Comparison of ENCODE assay signal across 22 cellular contexts in the genomic region with DNA sequence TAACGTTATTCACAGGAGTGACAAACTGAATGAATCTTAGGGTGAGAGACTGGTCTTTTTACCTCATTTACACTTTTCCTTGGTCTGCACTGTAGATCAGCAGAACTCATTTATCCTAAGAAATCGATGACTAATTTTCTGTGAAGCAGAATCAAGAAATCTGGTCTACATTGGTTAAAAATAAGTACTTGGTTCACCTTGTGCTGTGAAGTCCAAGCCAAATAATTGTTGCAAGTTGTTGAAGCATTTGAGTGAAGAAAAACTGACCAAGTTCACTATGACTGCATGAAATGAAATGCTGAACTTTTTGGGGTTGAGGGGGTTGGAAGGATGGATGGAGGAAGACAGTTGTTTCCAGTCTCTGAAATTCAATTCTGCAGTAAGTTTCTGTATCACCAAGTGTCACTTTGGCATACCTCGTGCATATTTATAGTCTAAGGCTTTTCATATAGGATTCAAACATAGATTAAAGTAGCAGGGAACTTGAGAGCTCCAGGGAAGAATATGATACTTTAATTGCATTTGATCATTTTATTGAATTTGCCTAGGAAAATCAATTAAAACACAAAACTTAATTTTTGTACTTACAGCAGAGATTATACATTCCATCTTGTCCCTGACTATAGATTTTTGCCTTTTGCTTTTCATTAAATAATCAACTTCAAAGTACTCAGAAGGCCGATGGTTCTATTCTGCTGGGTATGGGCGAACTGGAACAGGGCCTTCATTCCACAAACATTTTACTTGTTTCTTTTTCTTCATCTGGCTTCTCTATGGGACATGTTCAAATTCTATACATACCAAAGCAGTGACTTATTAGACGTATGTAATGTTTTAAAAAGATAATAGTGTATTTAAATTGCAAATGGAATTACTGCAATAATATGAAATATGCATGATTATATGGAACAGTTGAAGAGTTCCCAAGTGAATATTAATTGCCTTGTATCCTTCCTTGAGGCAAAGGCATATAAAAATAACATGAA.
"Had no signal": no experiment of that assay in that cellular context is flagged by ENCODE, and none has a peak within 500 bp of the region (broad histone marks: within the 10 kb centered on the region; RNA-seq: fewer than 3 reads in every experiment).

No MANE protein-coding gene starts in this region.

- H3K36me3 Mint-ChIP-seq: brain; neural progenitor cell; stimulated activated effector memory CD8-positive, alpha-beta T cell treated with anti-CD3 and anti-CD28 coated beads, Interleukin-12 subunit alpha, Interleukin-12 subunit beta, amount 100 ng/mL, for 72 hours had no signal

- H3K4me1 ChIP-seq: adrenal gland, gastrocnemius medialis, heart right ventricle, lower lobe of right lung, neural progenitor cell, pancreas had no signal

- ATAC-seq: activated CD4-positive, alpha-beta T cell treated with anti-CD3 and anti-CD28 coated beads for 36 hours; activated T-cell treated with anti-CD3 and anti-CD28 coated beads, Interleukin-2, amount 50 U/mL, for 4 hours; effector memory CD8-positive, alpha-beta T cell; gastrocnemius medialis; heart right ventricle; left colon; pancreas; sciatic nerve; stimulated activated effector memory CD8-positive, alpha-beta T cell treated with anti-CD3 and anti-CD28 coated beads, Interleukin-12 subunit alpha, Interleukin-12 subunit beta, amount 100 ng/mL, for 72 hours had no signal

- H3K9me3 Mint-ChIP-seq: activated CD4-positive, alpha-beta memory T cell treated with anti-CD3 and anti-CD28 coated beads, Interleukin-2, amount 10 ng/mL, durations not matched to agents 7 days and 5 days; effector memory CD8-positive, alpha-beta T cell; stimulated activated effector memory CD8-positive, alpha-beta T cell treated with anti-CD3 and anti-CD28 coated beads, Interleukin-12 subunit alpha, Interleukin-12 subunit beta, amount 100 ng/mL, for 72 hours had no signal

- H3K9ac ChIP-seq: neural progenitor cell had no signal

- H3K4me3 Mint-ChIP-seq: activated CD4-positive, alpha-beta memory T cell treated with anti-CD3 and anti-CD28 coated beads, Interleukin-2, amount 10 ng/mL, durations not matched to agents 7 days and 5 days; activated CD4-positive, alpha-beta T cell treated with anti-CD3 and anti-CD28 coated beads for 36 hours; activated T-cell treated with anti-CD3 and anti-CD28 coated beads, Interleukin-2, amount 50 U/mL, for 4 hours; brain; effector memory CD8-positive, alpha-beta T cell; neural progenitor cell; stimulated activated effector memory CD8-positive, alpha-beta T cell treated with anti-CD3 and anti-CD28 coated beads, Interleukin-12 subunit alpha, Interleukin-12 subunit beta, amount 100 ng/mL, for 72 hours had no signal

- H3K27ac ChIP-seq: adrenal gland, epithelial cell of prostate, gastrocnemius medialis, heart right ventricle, lower lobe of right lung, neural progenitor cell, pancreas, thoracic aorta had no signal

- H3K9me3 ChIP-seq: adrenal gland, gastrocnemius medialis, lower lobe of right lung, pancreas, thoracic aorta had no signal

- H3K36me3 ChIP-seq: adrenal gland, gastrocnemius medialis, heart right ventricle, lower lobe of right lung, neural progenitor cell, pancreas, thoracic aorta had no signal

- H2AFZ ChIP-seq: neural progenitor cell had no signal

- H3K27ac Mint-ChIP-seq: activated CD4-positive, alpha-beta memory T cell treated with anti-CD3 and anti-CD28 coated beads, Interleukin-2, amount 10 ng/mL, durations not matched to agents 7 days and 5 days; activated CD4-positive, alpha-beta T cell treated with anti-CD3 and anti-CD28 coated beads for 36 hours; brain; effector memory CD8-positive, alpha-beta T cell; neural progenitor cell; stimulated activated effector memory CD8-positive, alpha-beta T cell treated with anti-CD3 and anti-CD28 coated beads, Interleukin-12 subunit alpha, Interleukin-12 subunit beta, amount 100 ng/mL, for 72 hours had no signal

- H3K27me3 ChIP-seq: adrenal gland, gastrocnemius medialis, heart right ventricle, neural progenitor cell, pancreas had no signal

- H3K4me2 ChIP-seq: neural progenitor cell had no signal

- H3K4me1 Mint-ChIP-seq: activated CD4-positive, alpha-beta memory T cell treated with anti-CD3 and anti-CD28 coated beads, Interleukin-2, amount 10 ng/mL, durations not matched to agents 7 days and 5 days; activated CD4-positive, alpha-beta T cell treated with anti-CD3 and anti-CD28 coated beads for 36 hours; brain; neural progenitor cell; stimulated activated effector memory CD8-positive, alpha-beta T cell treated with anti-CD3 and anti-CD28 coated beads, Interleukin-12 subunit alpha, Interleukin-12 subunit beta, amount 100 ng/mL, for 72 hours had no signal

- FAIRE-seq: pancreas had no signal

- H3K27me3 Mint-ChIP-seq: activated CD4-positive, alpha-beta memory T cell treated with anti-CD3 and anti-CD28 coated beads, Interleukin-2, amount 10 ng/mL, durations not matched to agents 7 days and 5 days; activated CD4-positive, alpha-beta T cell treated with anti-CD3 and anti-CD28 coated beads for 36 hours; brain; effector memory CD8-positive, alpha-beta T cell had no signal

- H3K4me3 ChIP-seq: adrenal gland, gastrocnemius medialis, heart right ventricle, lower lobe of right lung, neural progenitor cell, pancreas, thoracic aorta had no signal

- DNase-seq: activated CD4-positive, alpha-beta memory T cell treated with anti-CD3 and anti-CD28 coated beads, Interleukin-2, amount 10 ng/mL, durations not matched to agents 7 days and 5 days; activated CD4-positive, alpha-beta T cell treated with anti-CD3 and anti-CD28 coated beads for 36 hours; activated effector memory CD4-positive, alpha-beta T cell treated with Interleukin-2 at 50 U/mL for 16 hours; activated naive CD4-positive, alpha-beta T cell treated with anti-CD3 and anti-CD28 coated beads, Interleukin-2, amount 50 U/mL, for 16 hours; activated T-cell treated with anti-CD3 and anti-CD28 coated beads, Interleukin-2, amount 50 U/mL, for 4 hours; adrenal gland; dermis blood vessel endothelial cell; effector memory CD8-positive, alpha-beta T cell; gastrocnemius medialis; heart right ventricle; left colon; lower lobe of right lung; midbrain; pancreas; stimulated activated CD4-positive, alpha-beta T cell treated with anti-CD3 and anti-CD28 coated beads, Interleukin-2, amount 100 ng/mL, for 24 hours; T-helper 2 cell had no signal
